ENCODE assay signal across 10 cellular contexts in genomic region chr12:9721394-9722092, GRCh38. TPM values are rescaled to one million over a fixed set of nuclear protein-coding genes. Genes with fewer than 3 reads are reported as not detected.
DNase-seq lines count a peak whose midpoint lies in the region; ATAC-seq, FAIRE-seq and TF ChIP-seq lines count a peak whose summit lies in the region.
"Had no signal": no experiment of that assay in that cellular context is flagged by ENCODE, and none has a peak within 500 bp of the region (broad histone marks: within the 10 kb centered on the region; RNA-seq: fewer than 3 reads in every experiment).

No MANE protein-coding gene starts in this region.

- no peak for FAIRE-seq in K562 (lab: Jason Lieb, UNC)

- H3K27me3 ChIP-seq in K562 (ENCODE audit: control insufficient read depth in 2 of 2, insufficient read depth in 2 of 2, low read length in 2 of 2) = no peaks in the 10 kb centered on the region
- H3K27me3 ChIP-seq in right atrium auricular region = no peaks in the 10 kb centered on the region
- no peaks in the 10 kb centered on the region for H3K27me3 ChIP-seq in upper lobe of right lung
- no peaks in the 10 kb centered on the region for H3K27me3 ChIP-seq in thyroid gland
- H3K27me3 ChIP-seq: gastroesophageal sphincter had no signal

- CTCF ChIA-PET in K562 (lab: Yijun Ruan, JAX; ENCODE audit: low intra/inter-chr PET ratio) = no interaction called here

- ATAC-seq in GM19372 (IDR thresholded peaks at IDR 0.05; ENCODE audit: low read depth, unreplicated experiment) (peak; percentile 35), HG03196 (IDR thresholded peaks at IDR 0.05; ENCODE audit: unreplicated experiment) (peak; percentile 69), K562 (no peak), upper lobe of right lung (no peak)
- ATAC-seq: gastroesophageal sphincter had no signal

- H3K4me3 ChIP-seq in K562 (no peak overlapping the region), right atrium auricular region (no peak overlapping the region), upper lobe of right lung (no peak overlapping the region), thyroid gland (replicated peaks in 1 of 3) (no peak overlapping the region)
- H3K4me3 ChIP-seq: gastroesophageal sphincter had no signal

- no peaks in the 10 kb centered on the region for H4K20me1 ChIP-seq in K562 (replicated peaks; ENCODE audit: control insufficient read depth, insufficient read depth, low read length)

- H3K36me3 ChIP-seq in K562 (ENCODE audit: control insufficient read depth, insufficient read depth, low read length) (no peaks in the 10 kb centered on the region), right atrium auricular region (no peaks in the 10 kb centered on the region), upper lobe of right lung (no peaks in the 10 kb centered on the region), thyroid gland (no peaks in the 10 kb centered on the region)
- H3K36me3 ChIP-seq: gastroesophageal sphincter had no signal

- no peak for TF ChIP-seq POLR2A in K562 (conservative IDR thresholded peaks at IDR 0.05)
- TF ChIP-seq POLR2A in thyroid gland (IDR thresholded peaks at IDR 0.05) = no peak

- H3K4me1 ChIP-seq in K562 (replicated peaks in 1 of 2; ENCODE audit: control insufficient read depth in 2 of 2, insufficient read depth in 2 of 2, low read length in 2 of 2) = no peaks in the 10 kb centered on the region; a peak in 2 of 5 replicates
- H3K4me1 ChIP-seq in right atrium auricular region = no peaks in the 10 kb centered on the region
- H3K4me1 ChIP-seq in upper lobe of right lung = no peaks in the 10 kb centered on the region
- no peaks in the 10 kb centered on the region for H3K4me1 ChIP-seq in thyroid gland
- H3K4me1 ChIP-seq: gastroesophageal sphincter had no signal

- H2AFZ ChIP-seq in K562 (ENCODE audit: low read depth, low read length) = no peak overlapping the region

- no peak overlapping the region for H3K9ac ChIP-seq in K562 (ENCODE audit: insufficient read depth in 1 of 2, low read depth in 2 of 2, low read length in 2 of 2)

- POLR2A ChIA-PET in K562 (lab: Yijun Ruan, JAX) = no interaction called here

- H3K27ac ChIP-seq in K562 (ENCODE audit: extremely low read depth, low read depth, low read length) (no peak overlapping the region), right atrium auricular region (no peak overlapping the region), upper lobe of right lung (no peak overlapping the region), thyroid gland (no peak overlapping the region)
- H3K27ac ChIP-seq: gastroesophageal sphincter had no signal

- BruUV-seq in K562 (replicated peaks; lab: Mats Ljungman, UMichigan) = no TSS peak

- in situ Hi-C loops in K562 (cut with MboI) = loop anchor here (25.0 kb wide), 1 partner anchor 259 kb away; no protein-coding TSS in a partner anchor

- H3K4me2 ChIP-seq in K562 (ENCODE audit: insufficient read depth, low read length) = no peak overlapping the region

- peak; percentile 21; the same call in 1 of the 2 replicates for TF ChIP-seq EP300 in K562 (IDR thresholded peaks at IDR 0.05; ENCODE audit: low read length)

- no peaks in the 10 kb centered on the region for H3K79me2 ChIP-seq in K562 (ENCODE audit: control insufficient read depth, insufficient read depth, low read length)

- no peak for TF ChIP-seq RAD21 in K562 (CRISPR knock-in tag; conservative IDR thresholded peaks at IDR 0.05 in 1 of 2, IDR thresholded peaks at IDR 0.05 in 1 of 2)

- H3K9me3 ChIP-seq in K562 (replicated peaks; ENCODE audit: control insufficient read depth, insufficient read depth, low read depth, low read length) (no peaks in the 10 kb centered on the region), right atrium auricular region (no peaks in the 10 kb centered on the region), upper lobe of right lung (no peaks in the 10 kb centered on the region), thyroid gland (no peaks in the 10 kb centered on the region)
- H3K9me3 ChIP-seq: gastroesophageal sphincter had no signal

- TF ChIP-seq CTCF in K562 (IDR thresholded peaks at IDR 0.05 in 2 of 3, conservative IDR thresholded peaks at IDR 0.05 in 1 of 3; ENCODE audit: insufficient read depth in 2 of 3, low read depth in 1 of 3, low read length in 3 of 3) (no peak), right atrium auricular region (IDR thresholded peaks at IDR 0.05) (no peak), upper lobe of right lung (IDR thresholded peaks at IDR 0.05) (no peak), thyroid gland (IDR thresholded peaks at IDR 0.05) (no peak)

- WGBS in K562 (ENCODE audit: insufficient coverage, low coverage, missing lambda C conversion rate) = 37% methylated on average over 5 of the region's 5 CpGs
- 75% methylated on average over 5 of the region's 5 CpGs for WGBS in thyroid gland, 2 donors

- no peaks in the 10 kb centered on the region for H3K9me1 ChIP-seq in K562 (ENCODE audit: control insufficient read depth, insufficient read depth, low read length)

- peak; percentile 24 for DNase-seq in A172 (ENCODE audit: low spot score)
- DNase-seq in K562 (ENCODE audit: extremely low read depth in 1 of 4, low spot score in 3 of 4) = no peak
- DNase-seq in right atrium auricular region (ENCODE audit: low spot score) = no peak
- DNase-seq in dedifferentiated amniotic fluid mesenchymal stem cell (ENCODE audit: extremely low spot score) = no peak
- no peak for DNase-seq in upper lobe of right lung
- no peak for DNase-seq in thyroid gland
- DNase-seq: DND-41 had no signal

- intact Hi-C loops in K562 (cut with micrococcal nuclease) (no loop called here), upper lobe of right lung (cut with DNase I) (no loop called here), thyroid gland (cut with DNase I) (no loop called here)

RNA-seq across cellular contexts. Expression of gene CLECL1, which starts 11.4 kb away (rescaled TPM):
- total RNA-seq in A172 (2014; rRNA removed; shearing (Covaris generic)) = not detected in 2 replicates
- total RNA-seq in K562 (2011; cell fraction: chromatin; rRNA removed; ENCODE audit: low replicate concordance) = not detected in 2 replicates
- total RNA-seq in K562 (2011; cell fraction: nucleolus; rRNA removed) = not detected in 2 replicates
- not detected in 2 replicates for total RNA-seq in K562 (2011; cell fraction: nucleoplasm; rRNA removed)
- not detected in 2 replicates for total RNA-seq in K562 (2014; rRNA removed)
- not detected in 2 replicates for total RNA-seq in K562 (2014; rRNA removed; fragmentation: Illumina TruSeq; extraction: Trizol)
- total RNA-seq in K562 (2015; rRNA removed; fragmentation: Illumina TruSeq; extraction: Trizol) = 0.25 TPM in 1 of 2 replicates, not detected in the other
- total RNA-seq in K562 (2021) = not detected in 2 replicates
- not detected in 2 replicates for polyA plus RNA-seq in K562 (2011; rRNA removed)
- not detected in 2 replicates for polyA plus RNA-seq in K562 (2011; cell fraction: cytosol; rRNA removed)
- not detected in 2 replicates for polyA plus RNA-seq in K562 (2011; cell fraction: nucleus; rRNA removed)
- 0.13 TPM in 1 of 2 replicates, not detected in the other for polyA plus RNA-seq in K562 (2012)
- not detected in 2 replicates for polyA plus RNA-seq in K562 (2014; fragmentation: Illumina TruSeq; extraction: Trizol)
- under 1 TPM in 1 of 2 experiments, not detected in 1; 0.13 TPM for polyA plus RNA-seq in K562 (2014; fragmentation: Nextera tagmentation; extraction: Ambion mirVana)
- polyA plus RNA-seq in K562 (2014; rRNA removed) = not detected in 2 replicates
- polyA minus RNA-seq in K562 (2011; rRNA and poly(A)+ RNA removed) = not detected in 2 replicates
- not detected in 2 replicates for polyA minus RNA-seq in K562 (2011; cell fraction: cytosol; rRNA and poly(A)+ RNA removed)
- polyA minus RNA-seq in K562 (2011; cell fraction: nucleus; rRNA and poly(A)+ RNA removed) = not detected in 2 replicates
- total RNA-seq in right atrium auricular region = not detected
- total RNA-seq in upper lobe of right lung = 3.4 TPM
- total RNA-seq in thyroid gland = not detected
- total RNA-seq: gastroesophageal sphincter had no signal

RNA-seq across cellular contexts. Expression of gene CD69, which starts 39.2 kb away (rescaled TPM):
- not detected in 2 replicates for total RNA-seq in A172 (2014; rRNA removed; shearing (Covaris generic))
- total RNA-seq in K562 (2011; cell fraction: chromatin; rRNA removed; ENCODE audit: low replicate concordance) = 70.8 and 196 TPM in 2 replicates
- 41.4 and 48.8 TPM in 2 replicates for total RNA-seq in K562 (2011; cell fraction: nucleolus; rRNA removed)
- 83.1 and 113 TPM in 2 replicates for total RNA-seq in K562 (2011; cell fraction: nucleoplasm; rRNA removed)
- total RNA-seq in K562 (2014; rRNA removed) (28.0 and 30.1 TPM in 2 replicates), K562 (2014; rRNA removed; fragmentation: Illumina TruSeq; extraction: Trizol) (68.9 and 77.6 TPM in 2 replicates), K562 (2015; rRNA removed; fragmentation: Illumina TruSeq; extraction: Trizol) (8.8 and 11.7 TPM in 2 replicates), K562 (2021) (38.3 and 45.9 TPM in 2 replicates), right atrium auricular region (1 to 10 TPM; 1.7 to 2.6 TPM), upper lobe of right lung (14.5 TPM), thyroid gland (10 to 100 TPM in 1 of 4 donors, 1 to 10 TPM in 3; 5.0 to 18.2 (median 6.2) TPM)
- polyA plus RNA-seq in K562 (2011; rRNA removed) (57.1 and 76.4 TPM in 2 replicates), K562 (2014; fragmentation: Illumina TruSeq; extraction: Trizol) (38.7 and 54.4 TPM in 2 replicates), K562 (2014; fragmentation: Nextera tagmentation; extraction: Ambion mirVana) (100 to 1,000 TPM; 160 to 243 TPM), K562 (2014; rRNA removed) (52.2 and 66.0 TPM in 2 replicates)
- polyA plus RNA-seq in K562 (2011; cell fraction: cytosol; rRNA removed) = 10.3 and 25.7 TPM in 2 replicates
- polyA plus RNA-seq in K562 (2011; cell fraction: nucleus; rRNA removed) = 47.5 and 89.0 TPM in 2 replicates
- 43.7 and 113 TPM in 2 replicates for polyA plus RNA-seq in K562 (2012)
- 92.1 and 154 TPM in 2 replicates for polyA minus RNA-seq in K562 (2011; rRNA and poly(A)+ RNA removed)
- 13.4 and 19.7 TPM in 2 replicates for polyA minus RNA-seq in K562 (2011; cell fraction: cytosol; rRNA and poly(A)+ RNA removed)
- polyA minus RNA-seq in K562 (2011; cell fraction: nucleus; rRNA and poly(A)+ RNA removed) = 86.0 and 194 TPM in 2 replicates

RNA-seq across cellular contexts. Expression of gene CLEC2D, which starts 52.0 kb away (rescaled TPM):
- total RNA-seq in A172 (2014; rRNA removed; shearing (Covaris generic)) = 0.62 and 0.69 TPM in 2 replicates
- 5.6 and 13.6 TPM in 2 replicates for total RNA-seq in K562 (2011; cell fraction: chromatin; rRNA removed; ENCODE audit: low replicate concordance)
- total RNA-seq in K562 (2011; cell fraction: nucleolus; rRNA removed) = 2.0 and 3.9 TPM in 2 replicates
- total RNA-seq in K562 (2011; cell fraction: nucleoplasm; rRNA removed) = 6.0 and 6.7 TPM in 2 replicates
- 0.57 and 1.9 TPM in 2 replicates for total RNA-seq in K562 (2014; rRNA removed)
- 2.6 and 3.2 TPM in 2 replicates for total RNA-seq in K562 (2014; rRNA removed; fragmentation: Illumina TruSeq; extraction: Trizol)
- total RNA-seq in K562 (2015; rRNA removed; fragmentation: Illumina TruSeq; extraction: Trizol) = 2.6 and 2.7 TPM in 2 replicates
- 2.2 TPM in 2 replicates for total RNA-seq in K562 (2021)
- 5.0 and 6.1 TPM in 2 replicates for polyA plus RNA-seq in K562 (2011; rRNA removed)
- polyA plus RNA-seq in K562 (2011; cell fraction: cytosol; rRNA removed) = 0.76 and 2.0 TPM in 2 replicates
- 9.7 and 20.7 TPM in 2 replicates for polyA plus RNA-seq in K562 (2011; cell fraction: nucleus; rRNA removed)
- 1.4 and 7.6 TPM in 2 replicates for polyA plus RNA-seq in K562 (2012)
- 2.1 and 2.2 TPM in 2 replicates for polyA plus RNA-seq in K562 (2014; fragmentation: Illumina TruSeq; extraction: Trizol)
- 1 to 10 TPM; 1.4 TPM for polyA plus RNA-seq in K562 (2014; fragmentation: Nextera tagmentation; extraction: Ambion mirVana)
- polyA plus RNA-seq in K562 (2014; rRNA removed) = 2.0 and 3.7 TPM in 2 replicates
- 3.5 and 4.2 TPM in 2 replicates for polyA minus RNA-seq in K562 (2011; rRNA and poly(A)+ RNA removed)
- polyA minus RNA-seq in K562 (2011; cell fraction: cytosol; rRNA and poly(A)+ RNA removed) = 1.4 TPM in 1 of 2 replicates, not detected in the other
- 3.1 and 6.4 TPM in 2 replicates for polyA minus RNA-seq in K562 (2011; cell fraction: nucleus; rRNA and poly(A)+ RNA removed)
- total RNA-seq in right atrium auricular region = 1 to 10 TPM; 6.5 to 6.9 TPM
- total RNA-seq in upper lobe of right lung = 12.9 TPM
- 10 to 100 TPM in 2 of 4 donors, 1 to 10 TPM in 2; 4.9 to 11.3 (median 9.8) TPM for total RNA-seq in thyroid gland

Comparison
In these comparisons a context has a peak if more than half of its experiments do, and no peak if none do; other contexts are left out.
1. ATAC-seq: peak in GM19372 (single experiment) and HG03196 (single experiment); none in K562 (single experiment) and upper lobe of right lung (single experiment).